ENCODE assay signal across 8 cellular contexts in the genomic region with DNA sequence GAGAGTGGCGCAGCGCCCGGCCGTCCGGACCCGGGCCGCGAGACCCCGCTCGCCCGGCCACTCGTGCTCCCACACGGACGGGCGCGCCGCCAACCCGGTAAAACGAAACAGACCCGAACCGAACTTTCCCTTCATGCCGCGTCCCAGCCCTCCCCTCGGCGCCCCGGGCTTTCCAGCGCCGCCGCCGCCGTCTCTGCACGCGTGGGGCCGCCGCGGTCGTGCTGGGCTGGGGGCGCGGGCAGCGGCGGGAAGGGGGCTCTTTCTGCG. TPM values are rescaled to one million over a fixed set of nuclear protein-coding genes. Genes with fewer than 3 reads are reported as not detected.
A peak's percentile ranks its signal among the peaks of the same experiment; 100 is the strongest.
DNase-seq lines count a peak whose midpoint lies in the region; ATAC-seq and TF ChIP-seq lines count a peak whose summit lies in the region.

No MANE protein-coding gene starts in this region.

- intact Hi-C loops in left ventricle myocardium inferior (cut with micrococcal nuclease), result loop anchor here (10.0 kb wide), 1 partner anchor 63 kb away; no protein-coding TSS in a partner anchor

- TF ChIP-seq CTCF in RWPE1 (conservative IDR thresholded peaks at IDR 0.05; ENCODE audit: low read depth) (no peak), left ventricle myocardium inferior (IDR thresholded peaks at IDR 0.05; ENCODE audit: borderline replicate concordance) (no peak)

- no peaks in the 10 kb centered on the region for H3K9me3 ChIP-seq in left ventricle myocardium inferior (replicated peaks)

- ATAC-seq in GM21526 (IDR thresholded peaks at IDR 0.05; ENCODE audit: low FRiP score, unreplicated experiment), result peak; percentile 22

- peak overlapping the region; percentile 92 for H3K27ac ChIP-seq in RWPE1
- peak overlapping the region; percentile 95 for H3K27ac ChIP-seq in left ventricle myocardium inferior (replicated peaks)
- peak overlapping the region; percentile 89 to 100 (median 97) for H3K27ac ChIP-seq in skin epidermis

- peaks cover 52% of the 10 kb centered on the region for H3K4me1 ChIP-seq in left ventricle myocardium inferior

- in situ Hi-C loops in ACHN (cut with HindIII; ENCODE audit: low pct_ligation_motif_present, low pct_unique_long_range_greater_than_20kb, low sequenced_read_pairs), result no loop called here

- peak overlapping the region; percentile 75 for H3K4me3 ChIP-seq in left ventricle myocardium inferior
- H3K4me3 ChIP-seq in skin epidermis, result peak overlapping the region; percentile 77 to 98 (median 81)

- CTCF ChIA-PET in RWPE1 (lab: Yijun Ruan, JAX), result interaction anchor here (0.9 kb wide), 1 partner anchor 64 kb away, joined by 5 read pairs; no protein-coding TSS in a partner anchor

- DNase-seq in RWPE1 (ENCODE audit: low spot score), result no peak
- no peak for DNase-seq in left ventricle myocardium inferior
- no peak for DNase-seq in ACHN
- DNase-seq in activated CD8-positive, alpha-beta memory T cell treated with anti-CD3 and anti-CD28 coated beads for 24 hours, result no peak
- DNase-seq in stimulated activated naive CD4-positive, alpha-beta T cell treated with Interleukin-2 at 50 U/mL for 16 hours (lab: John Stamatoyannopoulos, UW), result no peak
- DNase-seq in putamen (ENCODE audit: low spot score), result no peak

- no peaks in the 10 kb centered on the region for H3K36me3 ChIP-seq in left ventricle myocardium inferior

- POLR2A ChIA-PET in RWPE1 (lab: Yijun Ruan, JAX; ENCODE audit: low non-redundant PET), result no interaction called here

- no peaks in the 10 kb centered on the region for H3K27me3 ChIP-seq in left ventricle myocardium inferior (ENCODE audit: low read depth)

RNA-seq across cellular contexts. Expression of a gene that starts 0.2 kb away (rescaled TPM):
- 10.1 TPM for total RNA-seq in left ventricle myocardium inferior
